Comparison of ENCODE assay signal across 22 cellular contexts in genomic region chr10:69838418-69838817, GRCh38. TPM values are rescaled to one million over a fixed set of nuclear protein-coding genes. Genes with fewer than 3 reads are reported as not detected.
A peak's percentile ranks its signal among the peaks of the same experiment; 100 is the strongest.
DNase-seq lines count a peak whose midpoint lies in the region; ATAC-seq, FAIRE-seq and TF ChIP-seq lines count a peak whose summit lies in the region.
"Had no signal": no experiment of that assay in that cellular context is flagged by ENCODE, and none has a peak within 500 bp of the region (broad histone marks: within the 10 kb centered on the region; RNA-seq: fewer than 3 reads in every experiment).

No MANE protein-coding gene starts in this region.

- H3F3A ChIP-seq in SK-N-SH (replicated peaks; ENCODE audit: insufficient read depth) (no peaks in the 10 kb centered on the region), PC-3 (ENCODE audit: low read length, unreplicated experiment) (no peaks in the 10 kb centered on the region)

- no TSS peak for BruUV-seq in PC-3 (replicated peaks; lab: Mats Ljungman, UMichigan)
- no TSS peak for BruUV-seq in endothelial cell of umbilical vein (replicated peaks; lab: Mats Ljungman, UMichigan)

- H3K79me2 ChIP-seq in SK-N-SH (ENCODE audit: insufficient read depth) (peaks cover 7% of the 10 kb centered on the region; the same call in 1 of the 2 replicates), PC-3 (ENCODE audit: low read length) (peaks cover 56% of the 10 kb centered on the region), endothelial cell of umbilical vein (ENCODE audit: control insufficient read depth, insufficient read depth, low read length) (peaks cover 27% of the 10 kb centered on the region)

- H3K79me1 ChIP-seq in neuronal stem cell (ENCODE audit: low read depth, low read length): no peaks in the 10 kb centered on the region

- ATAC-seq in SK-N-SH treated with all-trans-retinoic acid at 6 μM for 48 hours: no peak
- no peak for ATAC-seq in PC-3

- intact Hi-C loops in PC-3 (cut with micrococcal nuclease): loop anchor here (5.0 kb wide), 1 partner anchor 74 kb away; no protein-coding TSS in a partner anchor
- intact Hi-C loops in endothelial cell of umbilical vein (cut with micrococcal nuclease): no loop called here

- no peak overlapping the region for H4K8ac ChIP-seq in neuronal stem cell (ENCODE audit: low read depth, low read length)

- H3K4me2 ChIP-seq in SK-N-SH (peak overlapping the region; percentile 34; the same call in 1 of the 2 replicates), PC-3 (ENCODE audit: low read length) (peak overlapping the region; percentile 58; the same call in 1 of the 2 replicates), endothelial cell of umbilical vein (ENCODE audit: insufficient read depth, low read length) (no peak overlapping the region), neuronal stem cell (ENCODE audit: insufficient read depth, low read length, poor library complexity, severe bottlenecking) (no peak overlapping the region)
- H3K4me2 ChIP-seq: KMS-11 had no signal

- peak overlapping the region; percentile 50 for H2AK5ac ChIP-seq in neuronal stem cell (ENCODE audit: low read depth, low read length)

- H3K4me1 ChIP-seq in SK-N-SH (ENCODE audit: control insufficient read depth in 1 of 2, insufficient read depth in 2 of 2, low read depth in 1 of 2, low read length in 1 of 2) (peaks cover 15 to 29% of the 10 kb centered on the region in 2 experiments; a peak in 3 of 4 replicates), PC-3 (ENCODE audit: insufficient read depth, low read length) (peaks cover 29% of the 10 kb centered on the region), endothelial cell of umbilical vein (ENCODE audit: control insufficient read depth, extremely low read depth, insufficient read depth, low read length) (peaks cover 35% of the 10 kb centered on the region), neuronal stem cell (ENCODE audit: control insufficient read depth in 2 of 2, insufficient read depth in 1 of 2, low read depth in 1 of 2, low read length in 2 of 2) (peaks cover 20 to 21% of the 10 kb centered on the region in 2 donors)

- no peak for TF ChIP-seq RAD21 in SK-N-SH (IDR thresholded peaks at IDR 0.05; ENCODE audit: low read length)

- POLR2A ChIA-PET in SK-N-SH (lab: Yijun Ruan, JAX): no interaction called here
- POLR2A ChIA-PET in PC-3 (lab: Charles Lee; ENCODE audit: unreplicated experiment): no interaction called here
- POLR2A ChIA-PET in endothelial cell of umbilical vein (lab: Charles Lee): no interaction called here

- H4K91ac ChIP-seq in neuronal stem cell (ENCODE audit: low read depth, low read length, poor library complexity): no peak overlapping the region

- CTCF ChIA-PET in SK-N-SH (lab: Yijun Ruan, JAX): interaction anchor here (0.8 to 1.5 kb wide), 6 partner anchors 10 to 209 kb away, joined by 3 to 6 read pairs (median 4); no protein-coding TSS in a partner anchor
- CTCF ChIA-PET in PC-3 (lab: Charles Lee): interaction anchor here (1.0 to 2.1 kb wide), 2 partner anchors 31 to 77 kb away, joined by 3 to 6 read pairs; no protein-coding TSS in a partner anchor
- CTCF ChIA-PET in endothelial cell of umbilical vein (lab: Charles Lee): interaction anchor here (1.0 to 6.0 kb wide), 9 partner anchors 8 to 76 kb away, joined by 3 to 36 read pairs (median 7); no protein-coding TSS in a partner anchor

- no peaks in the 10 kb centered on the region for H3K27me3 ChIP-seq in SK-N-SH (ENCODE audit: insufficient read depth)
- no peaks in the 10 kb centered on the region for H3K27me3 ChIP-seq in PC-3 (ENCODE audit: low read length)
- no peaks in the 10 kb centered on the region for H3K27me3 ChIP-seq in endothelial cell of umbilical vein (ENCODE audit: control insufficient read depth in 2 of 2, insufficient read depth in 2 of 2, low read length in 2 of 2)
- peaks cover 0 to 4% (median 0%) of the 10 kb centered on the region in 3 experiments for H3K27me3 ChIP-seq in neuronal stem cell (ENCODE audit: control insufficient read depth in 3 of 3, insufficient read depth in 3 of 3, low read depth in 1 of 3, low read length in 3 of 3)
- H3K27me3 ChIP-seq: BE2C, Peyer's patch had no signal

- H2BK15ac ChIP-seq in neuronal stem cell (ENCODE audit: low read length): no peak overlapping the region

- H3K9ac ChIP-seq in SK-N-SH: no peak overlapping the region
- no peak overlapping the region for H3K9ac ChIP-seq in PC-3 (ENCODE audit: low read length)
- H3K9ac ChIP-seq in endothelial cell of umbilical vein (replicated peaks; ENCODE audit: extremely low read depth, insufficient read depth, low read length): no peak overlapping the region
- H3K9ac ChIP-seq in neuronal stem cell (ENCODE audit: low read depth, low read length, poor library complexity): peak overlapping the region; percentile 7
- H3K9ac ChIP-seq: KMS-11 had no signal

- H3K27ac ChIP-seq in SK-N-SH (ENCODE audit: low read depth in 2 of 2, low read length in 1 of 2) (no peak overlapping the region), PC-3 (ENCODE audit: low read length) (no peak overlapping the region), endothelial cell of umbilical vein (ENCODE audit: insufficient read depth, low read depth, low read length) (peak overlapping the region; percentile 27), neuronal stem cell (replicated peaks; ENCODE audit: low read length) (no peak overlapping the region)
- H3K27ac ChIP-seq: 22Rv1, KMS-11, Peyer's patch had no signal

- H3K4ac ChIP-seq in neuronal stem cell (ENCODE audit: low read length): no peak overlapping the region

- no peak for TF ChIP-seq CTCF in SK-N-SH (IDR thresholded peaks at IDR 0.05)
- no peak for TF ChIP-seq CTCF in PC-3 (conservative IDR thresholded peaks at IDR 0.05; ENCODE audit: low read depth, low read length)
- no peak for TF ChIP-seq CTCF in endothelial cell of umbilical vein (IDR thresholded peaks at IDR 0.05; ENCODE audit: extremely low read depth in 1 of 2, insufficient read depth in 1 of 2, low read depth in 1 of 2, low read length in 2 of 2)

- H3K9me2 ChIP-seq in SK-N-SH (no peaks in the 10 kb centered on the region), PC-3 (replicated peaks; ENCODE audit: low read length) (no peaks in the 10 kb centered on the region)

- no peak overlapping the region for H3K14ac ChIP-seq in neuronal stem cell (ENCODE audit: low read length)

- H2BK120ac ChIP-seq in neuronal stem cell (ENCODE audit: low read depth, low read length): no peak overlapping the region

- no peak for FAIRE-seq in endothelial cell of umbilical vein (lab: Jason Lieb, UNC)
- FAIRE-seq: GM19239 had no signal

- no peak for TF ChIP-seq EP300 in SK-N-SH (IDR thresholded peaks at IDR 0.05; ENCODE audit: borderline replicate concordance in 1 of 2, low read depth in 1 of 2, low read length in 1 of 2)

- H3K4me3 ChIP-seq in SK-N-SH (ENCODE audit: low read depth in 2 of 2, low read length in 1 of 2): no peak overlapping the region
- H3K4me3 ChIP-seq in PC-3 (ENCODE audit: low read length): no peak overlapping the region
- H3K4me3 ChIP-seq in endothelial cell of umbilical vein (replicated peaks in 1 of 3; ENCODE audit: insufficient read depth in 1 of 3, low read depth in 1 of 3, low read length in 3 of 3): no peak overlapping the region
- no peak overlapping the region for H3K4me3 ChIP-seq in neuronal stem cell (ENCODE audit: low read length in 2 of 2)
- H3K4me3 ChIP-seq: Peyer's patch had no signal

- H2BK12ac ChIP-seq in neuronal stem cell (ENCODE audit: low read length): no peak overlapping the region

- no peak for TF ChIP-seq POLR2A in endothelial cell of umbilical vein (IDR thresholded peaks at IDR 0.05; ENCODE audit: low read depth, low read length)

- H3K18ac ChIP-seq in neuronal stem cell (ENCODE audit: low read length): peak overlapping the region; percentile 15

- H3K9me1 ChIP-seq in endothelial cell of umbilical vein (replicated peaks; ENCODE audit: control insufficient read depth, extremely low read depth, insufficient read depth, low read length): no peaks in the 10 kb centered on the region

- DNase-seq in SK-N-SH (no peak), PC-3 (no peak), endothelial cell of umbilical vein (ENCODE audit: low read depth, low spot score) (no peak), neuronal stem cell (ENCODE audit: low spot score) (no peak), germinal center (ENCODE audit: low spot score) (no peak), AG08395 (ENCODE audit: low spot score) (no peak)
- no peak for DNase-seq in stimulated activated CD4-positive, alpha-beta T cell treated with anti-CD3 and anti-CD28 coated beads, Interleukin-15, amount 100 ng/mL, for 24 hours
- DNase-seq: BE2C, DMS153, DND-41, H9, MM.1S, NCI-H2029, NCI-H2227 treated with DMSO at 0.1 percent for 48 hours, NCI-H526 treated with DMSO at 0.1 percent for 48 hours, Peyer's patch, SIG-M5 had no signal

- no peak overlapping the region for H2BK5ac ChIP-seq in neuronal stem cell (ENCODE audit: low read length)

- no peak overlapping the region for H3K23ac ChIP-seq in neuronal stem cell (ENCODE audit: low read depth, low read length, poor library complexity)

- dilution Hi-C loops in endothelial cell of umbilical vein (cut with MboI; ENCODE audit: extremely low pct_ligation_motif_present, low sequenced_read_pairs): no loop called here

- no peaks in the 10 kb centered on the region for H4K20me1 ChIP-seq in SK-N-SH (ENCODE audit: insufficient read depth)
- no peaks in the 10 kb centered on the region for H4K20me1 ChIP-seq in PC-3 (ENCODE audit: low read length)
- H4K20me1 ChIP-seq in endothelial cell of umbilical vein (replicated peaks; ENCODE audit: control insufficient read depth, extremely low read depth, insufficient read depth, low read length): no peaks in the 10 kb centered on the region

- H2AFZ ChIP-seq in SK-N-SH (ENCODE audit: low read depth) (no peak overlapping the region), PC-3 (ENCODE audit: low read length) (no peak overlapping the region), endothelial cell of umbilical vein (ENCODE audit: low read depth, low read length) (no peak overlapping the region), neuronal stem cell (ENCODE audit: low read length) (no peak overlapping the region)

- H3K9me3 ChIP-seq in SK-N-SH (no peaks in the 10 kb centered on the region), PC-3 (ENCODE audit: low read length) (no peaks in the 10 kb centered on the region), endothelial cell of umbilical vein (replicated peaks; ENCODE audit: control insufficient read depth, insufficient read depth, low read length) (no peaks in the 10 kb centered on the region), neuronal stem cell (replicated peaks in 1 of 2; ENCODE audit: control insufficient read depth in 2 of 2, insufficient read depth in 1 of 2, low read depth in 1 of 2, low read length in 2 of 2) (no peaks in the 10 kb centered on the region)
- H3K9me3 ChIP-seq: BE2C, Peyer's patch had no signal

- WGBS in SK-N-SH (ENCODE audit: low lambda C conversion rate): 91% methylated on average over 3 of the region's 5 CpGs
- WGBS in neuronal stem cell (ENCODE audit: extremely low coverage in 2 of 2, insufficient read length in 2 of 2, insufficient replicate concordance in 1 of 2), 2 donors: no CpG with 5 or more reads among the region's 5 CpGs

- H3K36me3 ChIP-seq in SK-N-SH (replicated peaks in 1 of 2; ENCODE audit: control insufficient read depth in 1 of 2, insufficient read depth in 2 of 2, low read length in 1 of 2) (no peaks in the 10 kb centered on the region), PC-3 (ENCODE audit: low read depth, low read length) (peaks cover 4% of the 10 kb centered on the region; the same call in 1 of the 2 replicates), endothelial cell of umbilical vein (ENCODE audit: control insufficient read depth in 2 of 2, extremely low read depth in 1 of 2, insufficient read depth in 2 of 2, low read length in 2 of 2) (no peaks in the 10 kb centered on the region), neuronal stem cell (replicated peaks in 1 of 2; ENCODE audit: control insufficient read depth in 2 of 2, insufficient read depth in 2 of 2, low read length in 2 of 2) (no peaks in the 10 kb centered on the region)
- H3K36me3 ChIP-seq: BE2C, Peyer's patch had no signal

RNA-seq across cellular contexts. Expression of gene COL13A1, which starts 36.7 kb away (rescaled TPM):
- 21.0 and 26.7 TPM in 2 replicates for polyA plus RNA-seq in SK-N-SH (2012; rRNA removed)
- 17.1 and 23.2 TPM in 2 replicates for polyA plus RNA-seq in SK-N-SH (2012; cell fraction: cytosol; rRNA removed)
- polyA plus RNA-seq in SK-N-SH (2012; cell fraction: nucleus; rRNA removed): 37.4 and 37.6 TPM in 2 replicates
- 201 and 299 TPM in 2 replicates for total RNA-seq in PC-3 (2014; rRNA removed)
- 26.7 and 47.5 TPM in 2 replicates for total RNA-seq in endothelial cell of umbilical vein
- polyA plus RNA-seq in endothelial cell of umbilical vein: 14.5 and 21.4 TPM in 2 replicates
- polyA plus RNA-seq in endothelial cell of umbilical vein (2011; cell fraction: cytosol; rRNA removed): 33.6 and 39.5 TPM in 2 replicates
- polyA plus RNA-seq in endothelial cell of umbilical vein (2011; cell fraction: nucleus; rRNA removed): 87.2 and 116 TPM in 2 replicates
- 13.5 and 39.8 TPM in 2 replicates for polyA plus RNA-seq in endothelial cell of umbilical vein (2012)
- polyA minus RNA-seq in endothelial cell of umbilical vein: 15.4 and 23.6 TPM in 2 replicates
- not detected for polyA minus RNA-seq in endothelial cell of umbilical vein (2011; cell fraction: cytosol; rRNA and poly(A)+ RNA removed)
- polyA minus RNA-seq in endothelial cell of umbilical vein (2011; cell fraction: nucleus; rRNA and poly(A)+ RNA removed): 29.4 and 33.3 TPM in 2 replicates
- 4.7 TPM for polyA plus RNA-seq in neuronal stem cell (2013, experiment 1 of 2)
- polyA plus RNA-seq in neuronal stem cell (2013, experiment 2 of 2): 5.0 TPM
- polyA plus RNA-seq: IgD-negative memory B cell had no signal

Comparison
In these comparisons a context has a peak if more than half of its experiments do, and no peak if none do; other contexts are left out.
1. H3K4me2 ChIP-seq: peak in SK-N-SH (single experiment) and PC-3 (single experiment); none in endothelial cell of umbilical vein (single experiment) and neuronal stem cell (single experiment).